ENCODE assay signal across 8 cellular contexts in genomic region chr3:177589921-177590336, GRCh38.
DNase-seq lines count a peak whose midpoint lies in the region; ATAC-seq and TF ChIP-seq lines count a peak whose summit lies in the region.

No MANE protein-coding gene starts in this region.

- peak; percentile 66 for ATAC-seq in HG03025 (IDR thresholded peaks at IDR 0.05; ENCODE audit: low FRiP score, unreplicated experiment)

- H3K4me3 ChIP-seq in epithelial cell of esophagus (ENCODE audit: low read length) = no peak overlapping the region

- peak; percentile 17 for DNase-seq in stimulated activated CD4-positive, alpha-beta T cell treated with anti-CD3 and anti-CD28 coated beads, Interleukin-15, amount 100 ng/mL, for 24 hours
- no peak for DNase-seq in stimulated activated CD4-positive, alpha-beta T cell treated with anti-CD3 and anti-CD28 coated beads, Interleukin-4, amount 100 ng/mL, for 24 hours
- DNase-seq in NCI-H345 (lab: John Stamatoyannopoulos, UW) (peak; percentile 66), epithelial cell of esophagus (ENCODE audit: low read depth) (peak; percentile 96), smooth muscle cell of the brain vasculature (ENCODE audit: low read depth, low spot score) (peak; percentile 77), NCI-H1930 (lab: John Stamatoyannopoulos, UW) (no peak), caudate nucleus (lab: John Stamatoyannopoulos, UW) (no peak)

- TF ChIP-seq CTCF in epithelial cell of esophagus (IDR thresholded peaks at IDR 0.05; ENCODE audit: insufficient read depth, low read depth, low read length, missing control alignments) = no peak

- no peak overlapping the region for H3K27ac ChIP-seq in caudate nucleus (ENCODE audit: low read depth, low read length)

Comparison
In these comparisons a context has a peak if more than half of its experiments do, and no peak if none do; other contexts are left out.
1. DNase-seq: peak in stimulated activated CD4-positive, alpha-beta T cell treated with anti-CD3 and anti-CD28 coated beads, Interleukin-15, amount 100 ng/mL, for 24 hours (single experiment), NCI-H345 (single experiment), epithelial cell of esophagus (single experiment) and smooth muscle cell of the brain vasculature (single experiment); none in stimulated activated CD4-positive, alpha-beta T cell treated with anti-CD3 and anti-CD28 coated beads, Interleukin-4, amount 100 ng/mL, for 24 hours (single experiment), NCI-H1930 (0 of 2) and caudate nucleus (0 of 61).